ENCODE assay signal across 17 cellular contexts in the genomic region with DNA sequence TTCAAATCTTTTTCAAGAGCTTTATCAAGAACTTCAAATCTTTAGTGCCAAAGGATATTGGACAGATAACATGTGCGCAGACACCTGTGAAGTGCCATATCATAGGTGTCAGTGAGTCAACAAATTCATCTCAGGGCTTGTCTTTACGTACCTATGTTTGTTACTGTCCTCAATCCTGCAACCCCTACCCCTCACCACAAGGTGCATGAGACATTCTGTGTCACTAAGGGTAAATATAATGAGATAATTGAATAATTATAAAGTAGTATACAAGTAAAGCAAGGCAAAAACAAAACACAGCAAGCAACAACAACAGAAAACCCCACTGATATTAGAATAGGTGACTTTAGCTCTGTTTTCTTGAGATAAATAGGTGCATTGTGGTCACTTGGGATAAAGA.
A peak's percentile ranks its signal among the peaks of the same experiment; 100 is the strongest.
DNase-seq lines count a peak whose midpoint lies in the region; ATAC-seq and TF ChIP-seq lines count a peak whose summit lies in the region.
"Had no signal": no experiment of that assay in that cellular context is flagged by ENCODE, and none has a peak within 500 bp of the region (broad histone marks: within the 10 kb centered on the region; RNA-seq: fewer than 3 reads in every experiment).

No MANE protein-coding gene starts in this region.

- WGBS in endodermal cell (ENCODE audit: insufficient coverage in 1 of 2, insufficient read length in 1 of 2), 2 experiments = 71 to 74% methylated on average over 1 to 2 of the region's 2 CpGs

- H4K20me1 ChIP-seq in Loucy (ENCODE audit: insufficient read depth, low read length, poor library complexity, severe bottlenecking) (no peaks in the 10 kb centered on the region), neural progenitor cell (ENCODE audit: low read depth) (no peaks in the 10 kb centered on the region)

- H3K9ac ChIP-seq in Loucy (ENCODE audit: low read depth, low read length, poor library complexity, severe bottlenecking) = no peak overlapping the region
- H3K9ac ChIP-seq in endodermal cell (ENCODE audit: extremely low read depth, low read length, poor library complexity, severe bottlenecking) = no peak overlapping the region
- no peak overlapping the region for H3K9ac ChIP-seq in neural progenitor cell

- no peaks in the 10 kb centered on the region for H3K4me1 ChIP-seq in Loucy (ENCODE audit: insufficient read depth, low read length, poor library complexity, severe bottlenecking)
- no peaks in the 10 kb centered on the region for H3K4me1 ChIP-seq in endodermal cell (ENCODE audit: control insufficient read depth, insufficient read depth, low read length)
- peaks cover 8% of the 10 kb centered on the region for H3K4me1 ChIP-seq in neural progenitor cell

- H3K27ac ChIP-seq in endodermal cell (ENCODE audit: low read depth, low read length) (no peak overlapping the region), neural progenitor cell (no peak overlapping the region)
- H3K27ac ChIP-seq: SK-N-MC had no signal

- H2AFZ ChIP-seq in Loucy (ENCODE audit: low read length) (no peak overlapping the region), neural progenitor cell (replicated peaks) (no peak overlapping the region)

- H3K4me1 Mint-ChIP-seq in endodermal cell = peaks cover 2% of the 10 kb centered on the region
- H3K4me1 Mint-ChIP-seq in neural progenitor cell = no peaks in the 10 kb centered on the region
- H3K4me1 Mint-ChIP-seq: CD8-positive, alpha-beta memory T cell had no signal

- H3K9me3 Mint-ChIP-seq in endodermal cell = no peaks in the 10 kb centered on the region
- no peaks in the 10 kb centered on the region for H3K9me3 Mint-ChIP-seq in neural progenitor cell

- H3K9me3 ChIP-seq in Loucy (ENCODE audit: insufficient read depth, low read depth, low read length) (no peaks in the 10 kb centered on the region), endodermal cell (ENCODE audit: control insufficient read depth, low read length) (no peaks in the 10 kb centered on the region), neural progenitor cell (ENCODE audit: low read depth) (no peaks in the 10 kb centered on the region)

- no peak overlapping the region for H3K27ac Mint-ChIP-seq in endodermal cell
- no peak overlapping the region for H3K27ac Mint-ChIP-seq in neural progenitor cell
- H3K27ac Mint-ChIP-seq: CD8-positive, alpha-beta memory T cell had no signal

- H3K4me3 ChIP-seq in GM12864 (ENCODE audit: low read depth, low read length) = no peak overlapping the region
- no peak overlapping the region for H3K4me3 ChIP-seq in Loucy (ENCODE audit: low read length, poor library complexity, severe bottlenecking)
- no peak overlapping the region for H3K4me3 ChIP-seq in endodermal cell (ENCODE audit: low read length)
- H3K4me3 ChIP-seq in neural progenitor cell = no peak overlapping the region
- H3K4me3 ChIP-seq: SK-N-MC had no signal

- H3F3A ChIP-seq in Loucy (ENCODE audit: low read depth) (no peaks in the 10 kb centered on the region), neural progenitor cell (ENCODE audit: low read depth) (no peaks in the 10 kb centered on the region)

- H3K36me3 ChIP-seq in Loucy (ENCODE audit: insufficient read depth, low read length) (no peaks in the 10 kb centered on the region), endodermal cell (ENCODE audit: control insufficient read depth, insufficient read depth, low read length) (no peaks in the 10 kb centered on the region), neural progenitor cell (no peaks in the 10 kb centered on the region)

- H3K27me3 ChIP-seq in Loucy (ENCODE audit: insufficient read depth, low read length, poor library complexity, severe bottlenecking) (no peaks in the 10 kb centered on the region), endodermal cell (ENCODE audit: control insufficient read depth, insufficient read depth, low read length, poor library complexity, severe bottlenecking) (no peaks in the 10 kb centered on the region), neural progenitor cell (no peaks in the 10 kb centered on the region)

- H3K79me2 ChIP-seq in Loucy (ENCODE audit: insufficient read depth, low read length) = no peaks in the 10 kb centered on the region
- no peaks in the 10 kb centered on the region for H3K79me2 ChIP-seq in neural progenitor cell (ENCODE audit: low read depth)

- H3K36me3 Mint-ChIP-seq in endodermal cell (ENCODE audit: low read depth) (no peaks in the 10 kb centered on the region), neural progenitor cell (no peaks in the 10 kb centered on the region)
- H3K36me3 Mint-ChIP-seq: CD8-positive, alpha-beta memory T cell had no signal

- TF ChIP-seq CTCF in GM12864 (IDR thresholded peaks at IDR 0.05; ENCODE audit: low read depth, low read length, missing control alignments) (peak; percentile 2), Loucy (conservative IDR thresholded peaks at IDR 0.05; ENCODE audit: low read length) (0 out of 2 replicates have a peak, but pooled peaks have one; percentile 10), endodermal cell (conservative IDR thresholded peaks at IDR 0.05) (peak; percentile 64), neural progenitor cell (IDR thresholded peaks at IDR 0.05) (peak; percentile 15)

- ATAC-seq in GM19324 (IDR thresholded peaks at IDR 0.05; ENCODE audit: low FRiP score, unreplicated experiment) = no peak

- DNase-seq in GM12864 (ENCODE audit: low read depth) (no peak), endodermal cell (no peak), neural progenitor cell (ENCODE audit: low spot score) (no peak), inferior parietal cortex (ENCODE audit: extremely low spot score) (no peak)
- DNase-seq in activated CD4-positive, alpha-beta T cell treated with anti-CD3 and anti-CD28 coated beads, Interleukin-2, amount 50 U/mL, for 4 hours = no peak
- DNase-seq: ACHN; C1 segment of cervical spinal cord; CD8-positive, alpha-beta memory T cell; DMS79 treated with DMSO at 0.1 percent for 48 hours; KBM-7; NCI-H1417; NCI-H187 treated with DMSO at 0.1 percent for 48 hours; NCI-H446; SHP77 had no signal

- H3K4me2 ChIP-seq in Loucy (ENCODE audit: low read depth, low read length, poor library complexity, severe bottlenecking) (no peak overlapping the region), neural progenitor cell (no peak overlapping the region)

- no peaks in the 10 kb centered on the region for H3K9me2 ChIP-seq in Loucy (replicated peaks; ENCODE audit: low read depth, low read length)

- H3K27me3 Mint-ChIP-seq in endodermal cell (ENCODE audit: insufficient read depth) = no peaks in the 10 kb centered on the region
- no peaks in the 10 kb centered on the region for H3K27me3 Mint-ChIP-seq in neural progenitor cell (ENCODE audit: insufficient read depth, low read depth)
- H3K27me3 Mint-ChIP-seq: CD8-positive, alpha-beta memory T cell had no signal

- H3K4me3 Mint-ChIP-seq in endodermal cell = no peak overlapping the region
- H3K4me3 Mint-ChIP-seq in neural progenitor cell = no peak overlapping the region
- H3K4me3 Mint-ChIP-seq: CD8-positive, alpha-beta memory T cell had no signal

Comparison
In these comparisons a context has a peak if more than half of its experiments do, and no peak if none do; other contexts are left out.
1. CTCF ChIP-seq: peak in every context shown above with its lines; median percentile 64 in endodermal cell; 15 in neural progenitor cell; 10 in Loucy; 2 in GM12864.